8 cellular contexts compared by ENCODE assay signal in genomic region chr12:109154485-109155438, GRCh38. TPM values are rescaled to one million over a fixed set of nuclear protein-coding genes. Genes with fewer than 3 reads are reported as not detected.
DNase-seq lines count a peak whose midpoint lies in the region; ATAC-seq and TF ChIP-seq lines count a peak whose summit lies in the region.

No MANE protein-coding gene starts in this region.

- peaks cover 2% of the 10 kb centered on the region for H3K27me3 ChIP-seq in kidney epithelial cell (ENCODE audit: control insufficient read depth, insufficient read depth, low read length)

- H3K36me3 ChIP-seq in kidney epithelial cell (ENCODE audit: control insufficient read depth, insufficient read depth, low read length), result no peaks in the 10 kb centered on the region

- H3K4me3 ChIP-seq in kidney epithelial cell (ENCODE audit: low read depth, low read length), result peak overlapping the region; percentile 55

- DNase-seq in NCI-H2227 (lab: John Stamatoyannopoulos, UW; ENCODE audit: unreplicated experiment), result peak; percentile 88
- peak; percentile 70 for DNase-seq in activated CD4-positive, alpha-beta T cell treated with anti-CD3 and anti-CD28 coated beads for 1 hour
- DNase-seq in cerebellum (ENCODE audit: low spot score), result peak; percentile 93
- DNase-seq in kidney epithelial cell (ENCODE audit: low read depth), result no peak
- DNase-seq in stimulated activated CD4-positive, alpha-beta T cell treated with anti-CD3 and anti-CD28 coated beads, Interleukin-15, amount 100 ng/mL, for 1 hour (ENCODE audit: low read depth in 1 of 2, low spot score in 1 of 2), result peak; percentile 67 to 78
- DNase-seq in COLO668 (lab: John Stamatoyannopoulos, UW; ENCODE audit: unreplicated experiment), result no peak

- no peak for TF ChIP-seq CTCF in kidney epithelial cell (IDR thresholded peaks at IDR 0.05; ENCODE audit: insufficient read depth, low read length, poor library complexity, severe bottlenecking)

- peak; percentile 81 for ATAC-seq in GM18502 (IDR thresholded peaks at IDR 0.05; ENCODE audit: poor library complexity, unreplicated experiment)
- peak; percentile 88 for ATAC-seq in HG02970 (IDR thresholded peaks at IDR 0.05; ENCODE audit: low FRiP score, unreplicated experiment)

RNA-seq across cellular contexts. Expression of gene ACACB, which starts 38.4 kb away (rescaled TPM):
- 12.3 TPM for total RNA-seq in cerebellum
- total RNA-seq in kidney epithelial cell, result 0.84 and 1.9 TPM in 2 replicates

RNA-seq across cellular contexts. Expression of gene UNG, which starts 57.4 kb away (rescaled TPM):
- total RNA-seq in cerebellum, result 22.5 TPM
- 38.2 and 49.3 TPM in 2 replicates for total RNA-seq in kidney epithelial cell

Comparison
In these comparisons a context has a peak if more than half of its experiments do, and no peak if none do; other contexts are left out.
1. DNase-seq: peak in NCI-H2227 (single experiment), activated CD4-positive, alpha-beta T cell treated with anti-CD3 and anti-CD28 coated beads for 1 hour (single experiment), cerebellum (single experiment) and stimulated activated CD4-positive, alpha-beta T cell treated with anti-CD3 and anti-CD28 coated beads, Interleukin-15, amount 100 ng/mL, for 1 hour (2 of 2); none in kidney epithelial cell (single experiment) and COLO668 (single experiment).